ENCODE assay signal across 1 cellular context in the genomic region with DNA sequence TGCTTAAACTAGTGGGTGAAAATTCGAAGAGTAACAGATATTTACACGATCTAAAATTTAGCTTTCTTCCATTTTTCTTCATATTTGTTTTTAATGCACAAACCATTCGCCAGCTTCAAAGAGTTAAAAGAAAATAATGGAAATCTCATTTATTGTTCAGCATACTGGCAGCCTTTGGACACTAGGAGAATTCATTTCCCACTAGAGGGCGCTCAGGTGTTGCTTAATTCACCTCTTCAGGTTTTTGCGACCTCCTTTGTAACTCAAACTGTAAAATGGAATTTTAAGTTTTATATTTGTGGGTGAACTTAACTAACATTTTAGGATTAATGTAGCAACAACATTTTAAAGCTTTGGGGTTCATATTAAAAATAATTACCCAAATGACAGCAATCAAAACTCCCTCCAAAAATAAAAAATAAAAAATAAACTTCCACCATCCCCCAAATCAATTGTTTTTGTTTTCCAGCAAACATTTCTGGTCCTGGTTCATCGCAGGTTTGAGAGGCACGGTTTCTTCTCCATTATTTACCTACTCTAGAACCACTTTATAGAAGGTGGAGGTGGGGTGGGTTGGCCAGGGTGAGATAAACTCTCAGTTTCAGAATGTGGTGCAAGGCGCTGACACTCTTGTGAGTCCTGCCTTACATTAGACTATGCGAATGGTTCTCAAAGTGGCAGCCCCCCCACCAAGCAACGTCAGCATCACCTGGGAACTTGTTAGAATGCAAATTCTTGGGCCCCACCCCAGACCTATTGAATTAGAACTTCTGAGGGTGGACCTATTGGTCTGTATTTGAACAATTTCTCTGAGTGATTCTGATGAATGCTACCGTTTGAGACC.
A peak's percentile ranks its signal among the peaks of the same experiment; 100 is the strongest.
TF ChIP-seq lines count a peak whose summit lies in the region.

No MANE protein-coding gene starts in this region.

TF ChIP-seq in HepG2, 621 proteins besides CTCF, POLR2A, EP300 and RAD21:
- 0 out of 2 replicates have a peak, but pooled peaks have one; percentile 14 for TF ChIP-seq NR2F6 (IDR thresholded peaks at IDR 0.05)
- TF ChIP-seq NR2F6 (CRISPR knock-in tag; IDR thresholded peaks at IDR 0.05) = no peak
- TF ChIP-seq ZNF33A (CRISPR knock-in tag; IDR thresholded peaks at IDR 0.05; ENCODE audit: borderline replicate concordance) = no peak
- TF ChIP-seq HNRNPUL1 (IDR thresholded peaks at IDR 0.05; ENCODE audit: low read depth, low read length) = no peak
- TF ChIP-seq CEBPG (CRISPR knock-in tag; IDR thresholded peaks at IDR 0.05) = peak; percentile 56
- peak; percentile 83 for TF ChIP-seq SMC3 (IDR thresholded peaks at IDR 0.05; ENCODE audit: low read length)
- no peak for TF ChIP-seq ZKSCAN8 (CRISPR knock-in tag; IDR thresholded peaks at IDR 0.05; ENCODE audit: borderline replicate concordance)
- TF ChIP-seq STAG1 (CRISPR knock-in tag; IDR thresholded peaks at IDR 0.05) = peak; percentile 87
- TF ChIP-seq CEBPB (IDR thresholded peaks at IDR 0.05; ENCODE audit: borderline replicate concordance, low read depth, low read length) = 0 out of 2 replicates have a peak, but pooled peaks have one; percentile 12
TF ChIP-seq in HepG2: peak in this region for 5.
